Comparison of ENCODE assay signal across 1 cellular context in genomic region chrX:115915625-115916024, GRCh38.
TF ChIP-seq lines count a peak whose summit lies in the region.
"Not testable (repeated sequence)": the region's sequence is repeated elsewhere in the genome, so short reads cannot be mapped to it uniquely, and the experiment has no call there.

No MANE protein-coding gene starts in this region.

- not testable (repeated sequence) for H3K4me3 ChIP-seq in HEK293 (ENCODE audit: low read depth, low read length)

- not testable (repeated sequence) for TF ChIP-seq CTCF in HEK293 (tag by site-specific recombination; IDR thresholded peaks at IDR 0.05)

- not testable (repeated sequence) for H3K9me3 ChIP-seq in HEK293 (ENCODE audit: control insufficient read depth, insufficient read depth, low read depth, low read length)

- H3K36me3 ChIP-seq in HEK293 (ENCODE audit: control insufficient read depth in 2 of 2, insufficient read depth in 1 of 2, low read length in 2 of 2): not testable (repeated sequence)

- H3K4me1 ChIP-seq in HEK293 (ENCODE audit: control insufficient read depth, insufficient read depth, low read length): not testable (repeated sequence)

- not testable (repeated sequence) for H3K27ac ChIP-seq in HEK293 (ENCODE audit: extremely low read depth, low read depth, low read length)

- POLR2A ChIA-PET in HEK293 (lab: Yijun Ruan, JAX): not testable (repeated sequence)

- CTCF ChIA-PET in HEK293 (lab: Yijun Ruan, JAX): not testable (repeated sequence)

TF ChIP-seq in HEK293, 187 proteins besides CTCF, POLR2A, EP300 and RAD21:
- TF ChIP-seq ZNF146 (tag by site-specific recombination; IDR thresholded peaks at IDR 0.05): peak; percentile 95
